8 cellular contexts compared by ENCODE assay signal in the genomic region with DNA sequence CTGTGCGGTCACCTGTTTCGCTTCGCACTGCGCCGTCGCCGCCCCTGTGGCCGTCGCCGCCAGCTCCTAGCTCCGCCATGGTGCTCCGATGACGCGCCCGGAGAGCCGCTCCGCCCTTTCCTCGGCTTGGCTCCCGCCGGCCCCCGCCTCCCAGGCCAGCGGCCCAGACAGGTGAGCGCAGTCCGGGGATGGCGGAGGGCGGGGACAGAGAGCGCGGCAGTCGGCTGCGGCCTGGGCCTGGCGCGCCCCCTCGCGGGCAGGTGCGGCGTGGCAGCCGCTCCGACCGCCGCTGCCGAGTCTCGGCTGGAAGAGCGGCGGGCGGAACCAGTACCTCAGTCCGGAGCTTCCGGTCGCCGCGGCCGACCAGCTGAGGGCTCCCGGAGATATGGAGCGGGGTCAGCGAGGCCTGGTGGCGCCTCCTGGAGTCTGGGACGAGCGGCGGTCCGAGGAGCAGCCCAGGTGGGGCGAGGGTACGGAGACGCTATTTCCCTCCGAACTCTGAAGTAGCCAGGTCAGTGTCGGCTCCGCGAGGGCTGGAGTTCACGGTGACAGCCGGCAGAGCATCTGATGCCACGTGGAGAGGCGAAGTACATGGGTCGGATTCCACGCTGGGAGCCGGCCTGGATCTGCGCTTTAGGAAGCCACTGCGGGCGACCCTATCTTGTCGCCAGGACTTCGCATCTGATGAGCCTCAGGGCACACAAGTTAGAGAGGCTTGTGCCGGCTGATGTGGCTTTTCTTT. TPM values are rescaled to one million over a fixed set of nuclear protein-coding genes. Genes with fewer than 3 reads are reported as not detected.
DNase-seq lines count a peak whose midpoint lies in the region; ATAC-seq and TF ChIP-seq lines count a peak whose summit lies in the region.

TSS of gene MAP7 (minus strand) at position 93 of the 742 bp plus-strand sequence. CDS start at position 79, 14 bp downstream.

- peak; percentile 81 to 89 for TF ChIP-seq CTCF in tibial artery (IDR thresholded peaks at IDR 0.05)

- no peaks in the 10 kb centered on the region for H3K9me3 ChIP-seq in tibial artery

- peaks cover 0 to 20% (median 8%) of the 10 kb centered on the region in 4 donors for H3K4me1 ChIP-seq in tibial artery

- peaks cover 0 to 2% of the 10 kb centered on the region in 2 donors for H3K27me3 ChIP-seq in tibial artery

- H3K4me3 ChIP-seq in tibial artery = peak within 1 kb of the TSS; percentile 72 to 81

- ATAC-seq in GM19395 (IDR thresholded peaks at IDR 0.05; ENCODE audit: unreplicated experiment) (peak; percentile 80), HG03521 (IDR thresholded peaks at IDR 0.05; ENCODE audit: unreplicated experiment) (peak; percentile 66)

- peaks cover 5 to 8% (median 6%) of the 10 kb centered on the region in 3 donors for H3K36me3 ChIP-seq in tibial artery

- H3K27ac ChIP-seq in tibial artery = peak within 1 kb of the TSS; percentile 41 to 61

- DNase-seq in C1 segment of cervical spinal cord (lab: John Stamatoyannopoulos, UW) = peak in 9 of 14 donors; percentile 27 to 74 (median 40)
- DNase-seq in RPMI7951 (ENCODE audit: low read depth) = peak; percentile 23
- peak; percentile 40 for DNase-seq in activated gamma-delta T cell (lab: John Stamatoyannopoulos, UW)
- DNase-seq in globus pallidus (ENCODE audit: low spot score) = peak; percentile 30
- DNase-seq in occipital lobe (lab: John Stamatoyannopoulos, UW) = peak; percentile 25
- DNase-seq in tibial artery = peak; percentile 28 to 77

- intact Hi-C loops in tibial artery (cut with DNase I; ENCODE audit: low total_unique reads) = no loop called here

RNA-seq across cellular contexts. Expression of gene MAP7, which starts in this region (rescaled TPM):
- total RNA-seq in RPMI7951 (2014; rRNA removed; shearing (Covaris generic)) = 0.24 TPM in 1 of 2 replicates, not detected in the other
- 6.1 TPM for total RNA-seq in occipital lobe

Comparison
In these comparisons a context has a peak if more than half of its experiments do, and no peak if none do; other contexts are left out.
1. Peak in every context shown above with its lines: DNase-seq, ATAC-seq, H3K4me3 ChIP-seq and H3K27ac ChIP-seq.
2. Peak in DNase-seq in RPMI7951; RNA of the gene not detected or under 1 TPM.